In genomic region chr10:68272833-68273232, GRCh38 we compare ENCODE assay signal across 11 cellular contexts. TPM values are rescaled to one million over a fixed set of nuclear protein-coding genes. Genes with fewer than 3 reads are reported as not detected.
"Had no signal": no experiment of that assay in that cellular context is flagged by ENCODE, and none has a peak within 500 bp of the region (broad histone marks: within the 10 kb centered on the region; RNA-seq: fewer than 3 reads in every experiment).

No MANE protein-coding gene starts in this region.

- H3K27ac ChIP-seq: GM23248 had no signal

- DNase-seq: GM23248, GOT3, H7, H9, HCEC 1CT, HFFc6 had no signal

- H3K9ac ChIP-seq: GM23248 had no signal

- H3K9me3 ChIP-seq: HAP-1 had no signal

- FAIRE-seq: H1, H54 had no signal

- H2AFZ ChIP-seq: GM23248, GM23338 had no signal

- H3K4me3 ChIP-seq: GM23248, GM23338, HAP-1 had no signal

- H3K36me3 ChIP-seq: HAP-1 had no signal

- ATAC-seq: GM23338, HCT116 had no signal

- H3K4me2 ChIP-seq: GM23338 had no signal

RNA-seq across cellular contexts. Expression of gene ATOH7, which starts 40.9 kb away (rescaled TPM):
- total RNA-seq: GM23248, H7 had no signal
- polyA plus RNA-seq: GM23248 had no signal
